ENCODE assay signal across 11 cellular contexts in genomic region chr5:53322257-53322656, GRCh38.
"Had no signal": no experiment of that assay in that cellular context is flagged by ENCODE, and none has a peak within 500 bp of the region (broad histone marks: within the 10 kb centered on the region; RNA-seq: fewer than 3 reads in every experiment).

No MANE protein-coding gene starts in this region.

- H3K9me3 Mint-ChIP-seq: activated CD4-positive, alpha-beta memory T cell treated with anti-CD3 and anti-CD28 coated beads, Interleukin-2, amount 10 ng/mL, durations not matched to agents 7 days and 5 days had no signal

- H3K27ac ChIP-seq: body of pancreas, colonic mucosa, gastrocnemius medialis, left ventricle myocardium inferior, right lobe of liver had no signal

- H3K36me3 ChIP-seq: colonic mucosa, gastrocnemius medialis, left ventricle myocardium inferior, right lobe of liver had no signal

- H3K4me3 ChIP-seq: body of pancreas, colonic mucosa, gastrocnemius medialis, left ventricle myocardium inferior, right lobe of liver had no signal

- H3K36me3 Mint-ChIP-seq: activated CD8-positive, alpha-beta memory T cell treated with anti-CD3 and anti-CD28 coated beads, Interleukin-2, amount 10 ng/mL, durations not matched to agents 7 days and 5 days; activated naive CD8-positive, alpha-beta T cell had no signal

- H3K4me1 Mint-ChIP-seq: activated CD4-positive, alpha-beta memory T cell treated with anti-CD3 and anti-CD28 coated beads, Interleukin-2, amount 10 ng/mL, durations not matched to agents 7 days and 5 days; activated CD8-positive, alpha-beta memory T cell treated with anti-CD3 and anti-CD28 coated beads, Interleukin-2, amount 10 ng/mL, durations not matched to agents 7 days and 5 days had no signal

- H3K27ac Mint-ChIP-seq: activated CD4-positive, alpha-beta memory T cell treated with anti-CD3 and anti-CD28 coated beads, Interleukin-2, amount 10 ng/mL, durations not matched to agents 7 days and 5 days; activated CD8-positive, alpha-beta memory T cell treated with anti-CD3 and anti-CD28 coated beads, Interleukin-2, amount 10 ng/mL, durations not matched to agents 7 days and 5 days; activated naive CD8-positive, alpha-beta T cell had no signal

- ATAC-seq: activated CD8-positive, alpha-beta memory T cell treated with anti-CD3 and anti-CD28 coated beads, Interleukin-2, amount 10 ng/mL, durations not matched to agents 7 days and 5 days; body of pancreas; gastrocnemius medialis; right lobe of liver had no signal

- H3K9me3 ChIP-seq: body of pancreas, colonic mucosa, gastrocnemius medialis, left ventricle myocardium inferior, right lobe of liver had no signal

- H3K27me3 Mint-ChIP-seq: activated CD4-positive, alpha-beta memory T cell treated with anti-CD3 and anti-CD28 coated beads, Interleukin-2, amount 10 ng/mL, durations not matched to agents 7 days and 5 days; activated CD8-positive, alpha-beta memory T cell treated with anti-CD3 and anti-CD28 coated beads, Interleukin-2, amount 10 ng/mL, durations not matched to agents 7 days and 5 days had no signal

- H3K4me1 ChIP-seq: body of pancreas, colonic mucosa, gastrocnemius medialis, left ventricle myocardium inferior, right lobe of liver had no signal

- H3K27me3 ChIP-seq: body of pancreas, colonic mucosa, gastrocnemius medialis, right lobe of liver had no signal

- H3K4me3 Mint-ChIP-seq: activated CD4-positive, alpha-beta memory T cell treated with anti-CD3 and anti-CD28 coated beads, Interleukin-2, amount 10 ng/mL, durations not matched to agents 7 days and 5 days; activated CD8-positive, alpha-beta memory T cell treated with anti-CD3 and anti-CD28 coated beads, Interleukin-2, amount 10 ng/mL, durations not matched to agents 7 days and 5 days; activated naive CD8-positive, alpha-beta T cell had no signal

- DNase-seq: activated CD4-positive, alpha-beta memory T cell treated with anti-CD3 and anti-CD28 coated beads, Interleukin-2, amount 10 ng/mL, durations not matched to agents 7 days and 5 days; activated CD8-positive, alpha-beta memory T cell treated with anti-CD3 and anti-CD28 coated beads, Interleukin-2, amount 10 ng/mL, durations not matched to agents 7 days and 5 days; body of pancreas; central memory CD4-positive, alpha-beta T cell; colonic mucosa; gastrocnemius medialis; head of caudate nucleus; left ventricle myocardium inferior; right lobe of liver; stimulated activated naive CD4-positive, alpha-beta T cell had no signal
